In genomic region chr15:60903221-60903620, GRCh38 we compare ENCODE assay signal across 23 cellular contexts.
"Had no signal": no experiment of that assay in that cellular context is flagged by ENCODE, and none has a peak within 500 bp of the region (broad histone marks: within the 10 kb centered on the region; RNA-seq: fewer than 3 reads in every experiment).

No MANE protein-coding gene starts in this region.

- FAIRE-seq: colon, endothelial cell of umbilical vein, islet of Langerhans, keratinocyte had no signal

- H3K27ac Mint-ChIP-seq: memory B cell; naive thymus-derived CD4-positive, alpha-beta T cell had no signal

- H3K4me3 Mint-ChIP-seq: memory B cell; naive thymus-derived CD4-positive, alpha-beta T cell had no signal

- H3K36me3 Mint-ChIP-seq: memory B cell; naive thymus-derived CD4-positive, alpha-beta T cell had no signal

- H3K9me3 ChIP-seq: esophagus muscularis mucosa, gastrocnemius medialis, heart right ventricle, left lung, lower lobe of right lung had no signal

- DNase-seq: dermis blood vessel endothelial cell; dorsolateral prefrontal cortex; effector CD4-positive, alpha-beta T cell; effector memory CD4-positive, alpha-beta T cell; foreskin keratinocyte; gastrocnemius medialis; glutamatergic neuron; head of caudate nucleus; heart right ventricle; hippocampal formation; left cardiac atrium; left lung; left ventricle myocardium superior; lower lobe of right lung; mesendoderm; midbrain; naive thymus-derived CD4-positive, alpha-beta T cell had no signal

- ATAC-seq: foreskin keratinocyte; gastrocnemius medialis; heart right ventricle; left cardiac atrium; left lung; left ventricle myocardium superior; lower lobe of right lung; naive thymus-derived CD4-positive, alpha-beta T cell had no signal
